ENCODE assay signal across 38 cellular contexts in the genomic region with DNA sequence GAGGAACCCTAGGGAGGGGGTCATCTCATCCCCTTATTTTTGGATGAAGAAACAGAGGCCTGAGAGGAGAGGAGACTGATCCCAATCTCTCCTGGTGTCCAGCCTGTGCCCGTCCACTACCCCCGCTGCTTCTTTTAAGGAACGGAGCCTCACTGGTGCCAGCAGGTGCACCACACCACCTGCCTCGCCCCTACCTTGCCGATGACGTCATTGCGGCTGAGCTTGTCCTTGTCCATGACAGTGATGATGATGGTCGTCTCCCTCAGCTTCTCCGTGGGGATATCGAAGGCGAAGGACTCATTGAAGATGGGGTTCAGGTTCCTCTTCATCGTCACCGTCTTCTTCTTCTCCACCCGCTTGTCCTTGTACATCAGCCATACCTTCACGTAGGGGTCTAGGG. TPM values are rescaled to one million over a fixed set of nuclear protein-coding genes. Genes with fewer than 3 reads are reported as not detected.
"Had no signal": no experiment of that assay in that cellular context is flagged by ENCODE, and none has a peak within 500 bp of the region (broad histone marks: within the 10 kb centered on the region; RNA-seq: fewer than 3 reads in every experiment).

No MANE protein-coding gene starts in this region.

- H3K27ac Mint-ChIP-seq: activated B cell treated with CpG ODN at 0.5 μM for 24 hours; activated CD4-positive, alpha-beta memory T cell treated with anti-CD3 and anti-CD28 coated beads for 36 hours; activated CD4-positive, alpha-beta T cell treated with anti-CD3 and anti-CD28 coated beads, Interleukin-2, amount 10 ng/mL, durations not matched to agents 24 days and 14 days; activated CD8-positive, alpha-beta T cell treated with anti-CD3 and anti-CD28 coated beads for 36 hours; activated naive CD4-positive, alpha-beta T cell treated with anti-CD3 and anti-CD28 coated beads for 36 hours; activated naive CD4-positive, alpha-beta T cell treated with anti-CD3 and anti-CD28 coated beads, Interleukin-2, amount 50 U/mL, for 72 hours; activated naive CD8-positive, alpha-beta T cell treated with anti-CD3 and anti-CD28 coated beads for 36 hours; activated T-cell treated with anti-CD3 and anti-CD28 coated beads, Interleukin-2, amount 50 U/mL, for 72 hours; activated T-helper 1 cell treated with anti-CD3 and anti-CD28 coated beads, Interleukin-12 subunit alpha, Interleukin-12 subunit beta, Interleukin-2, Interleukin-4 antibody, amounts not matched to agents 30 ng/mL and 10 ng/mL and 1 ng/mL, durations not matched to agents 14 hours and 24 hours and 36 hours; activated T-helper 17 cell treated with anti-CD3 and anti-CD28 coated beads, Interleukin-2, amount 50 U/mL, for 72 hours; T-helper 1 cell treated with Interleukin-12 subunit alpha and Interleukin-12 subunit beta and Interleukin-4 antibody, amounts not matched to agents 30 μg/mL and 1 μg/mL, for 36 hours; T-helper 2 cell treated with Interferon-gamma antibody and Interleukin-4, amounts not matched to agents 5 μg/mL and 100 μg/mL, for 36 hours had no signal

- H3K9me3 Mint-ChIP-seq: activated B cell treated with CpG ODN at 0.5 μM for 24 hours; activated CD4-positive, alpha-beta memory T cell treated with anti-CD3 and anti-CD28 coated beads for 36 hours; activated CD4-positive, alpha-beta T cell treated with anti-CD3 and anti-CD28 coated beads, Interleukin-2, amount 10 ng/mL, durations not matched to agents 24 days and 14 days; activated CD8-positive, alpha-beta T cell treated with anti-CD3 and anti-CD28 coated beads for 36 hours; activated naive CD4-positive, alpha-beta T cell treated with anti-CD3 and anti-CD28 coated beads for 36 hours; activated naive CD4-positive, alpha-beta T cell treated with anti-CD3 and anti-CD28 coated beads, Interleukin-2, amount 50 U/mL, for 72 hours; activated naive CD8-positive, alpha-beta T cell treated with anti-CD3 and anti-CD28 coated beads for 36 hours; activated T-cell treated with anti-CD3 and anti-CD28 coated beads, Interleukin-2, amount 50 U/mL, for 4 hours; activated T-cell treated with anti-CD3 and anti-CD28 coated beads, Interleukin-2, amount 50 U/mL, for 72 hours; activated T-helper 1 cell treated with anti-CD3 and anti-CD28 coated beads, Interleukin-12 subunit alpha, Interleukin-12 subunit beta, Interleukin-2, Interleukin-4 antibody, amounts not matched to agents 30 ng/mL and 10 ng/mL and 1 ng/mL, durations not matched to agents 14 hours and 24 hours and 36 hours; activated T-helper 17 cell treated with anti-CD3 and anti-CD28 coated beads, Interleukin-2, amount 50 U/mL, for 72 hours; T-helper 1 cell treated with Interleukin-12 subunit alpha and Interleukin-12 subunit beta and Interleukin-4 antibody, amounts not matched to agents 30 μg/mL and 1 μg/mL, for 36 hours; T-helper 2 cell treated with Interferon-gamma antibody and Interleukin-4, amounts not matched to agents 5 μg/mL and 100 μg/mL, for 36 hours had no signal

- ATAC-seq: activated CD8-positive, alpha-beta T cell treated with anti-CD3 and anti-CD28 coated beads for 36 hours; activated naive CD4-positive, alpha-beta T cell treated with anti-CD3 and anti-CD28 coated beads, Interleukin-2, amount 50 U/mL, for 72 hours; activated T-cell treated with anti-CD3 and anti-CD28 coated beads, Interleukin-2, amount 50 U/mL, for 4 hours; activated T-cell treated with anti-CD3 and anti-CD28 coated beads, Interleukin-2, amount 50 U/mL, for 72 hours; activated T-helper 17 cell treated with anti-CD3 and anti-CD28 coated beads, Interleukin-2, amount 50 U/mL, for 72 hours; body of pancreas had no signal

- H3K36me3 ChIP-seq: adrenal gland, brain microvascular endothelial cell, breast epithelium had no signal

- FAIRE-seq: astrocyte, TTC549 had no signal

- DNase-seq: activated B cell treated with CpG ODN at 0.5 μM for 24 hours; activated CD4-positive, alpha-beta memory T cell treated with anti-CD3 and anti-CD28 coated beads for 36 hours; activated CD4-positive, alpha-beta T cell treated with anti-CD3 and anti-CD28 coated beads for 4 hours; activated CD4-positive, alpha-beta T cell treated with anti-CD3 and anti-CD28 coated beads, Interleukin-2, amount 10 ng/mL, durations not matched to agents 24 days and 14 days; activated CD4-positive, alpha-beta T cell treated with anti-CD3 and anti-CD28 coated beads, Interleukin-2, amount 50 U/mL, for 1 hour; activated CD4-positive, alpha-beta T cell treated with anti-CD3 and anti-CD28 coated beads, Interleukin-2, amount 50 U/mL, for 4 hours; activated CD4-positive, CD25-positive, alpha-beta regulatory T cell treated with anti-CD3 and anti-CD28 coated beads, Interleukin-2, amount 50 U/mL, for 72 hours; activated CD8-positive, alpha-beta memory T cell treated with anti-CD3 and anti-CD28 coated beads, Interleukin-2, amount 50 U/mL, for 4 hours; activated CD8-positive, alpha-beta T cell treated with anti-CD3 and anti-CD28 coated beads for 36 hours; activated effector memory CD4-positive, alpha-beta T cell treated with anti-CD3 and anti-CD28 coated beads, Interleukin-2, amount 50 U/mL, for 16 hours; activated gamma-delta T cell treated with Interleukin-2 at 50 U/mL for 16 hours; activated naive CD4-positive, alpha-beta T cell; activated naive CD4-positive, alpha-beta T cell treated with anti-CD3 and anti-CD28 coated beads for 36 hours; activated naive CD4-positive, alpha-beta T cell treated with anti-CD3 and anti-CD28 coated beads, Interleukin-2, amount 50 U/mL, for 16 hours; activated naive CD8-positive, alpha-beta T cell treated with anti-CD3 and anti-CD28 coated beads for 36 hours; activated T-cell treated with anti-CD3 and anti-CD28 coated beads for 4 hours; activated T-cell treated with anti-CD3 and anti-CD28 coated beads, Interleukin-2, amount 50 U/mL, for 1 hour; activated T-cell treated with anti-CD3 and anti-CD28 coated beads, Interleukin-2, amount 50 U/mL, for 4 hours; activated T-cell treated with anti-CD3 and anti-CD28 coated beads, Interleukin-2, amount 50 U/mL, for 72 hours; adrenal gland; amniotic stem cell; aorta; body of pancreas; brain microvascular endothelial cell; central memory CD4-positive, alpha-beta T cell; T-helper 1 cell; T-helper 2 cell; T-helper 9 cell had no signal

- H3K4me1 Mint-ChIP-seq: activated B cell treated with CpG ODN at 0.5 μM for 24 hours; activated CD4-positive, alpha-beta T cell treated with anti-CD3 and anti-CD28 coated beads, Interleukin-2, amount 10 ng/mL, durations not matched to agents 24 days and 14 days; activated naive CD8-positive, alpha-beta T cell treated with anti-CD3 and anti-CD28 coated beads for 36 hours; activated T-helper 17 cell treated with anti-CD3 and anti-CD28 coated beads, Interleukin-2, amount 50 U/mL, for 72 hours had no signal

- H3K36me3 Mint-ChIP-seq: activated CD4-positive, alpha-beta memory T cell treated with anti-CD3 and anti-CD28 coated beads for 36 hours; activated naive CD4-positive, alpha-beta T cell treated with anti-CD3 and anti-CD28 coated beads, Interleukin-2, amount 50 U/mL, for 72 hours; activated naive CD8-positive, alpha-beta T cell treated with anti-CD3 and anti-CD28 coated beads for 36 hours had no signal

- H3K9me3 ChIP-seq: adrenal gland, body of pancreas, breast epithelium had no signal

- H3K27me3 ChIP-seq: adrenal gland, body of pancreas, breast epithelium had no signal

- H3K4me3 ChIP-seq: adrenal gland, body of pancreas, breast epithelium had no signal

- H3K4me3 Mint-ChIP-seq: activated B cell treated with CpG ODN at 0.5 μM for 24 hours; activated CD4-positive, alpha-beta memory T cell treated with anti-CD3 and anti-CD28 coated beads for 36 hours; activated CD4-positive, alpha-beta T cell treated with anti-CD3 and anti-CD28 coated beads, Interleukin-2, amount 10 ng/mL, durations not matched to agents 24 days and 14 days; activated CD8-positive, alpha-beta T cell treated with anti-CD3 and anti-CD28 coated beads for 36 hours; activated naive CD4-positive, alpha-beta T cell treated with anti-CD3 and anti-CD28 coated beads for 36 hours; activated naive CD8-positive, alpha-beta T cell treated with anti-CD3 and anti-CD28 coated beads for 36 hours; activated T-cell treated with anti-CD3 and anti-CD28 coated beads, Interleukin-2, amount 50 U/mL, for 4 hours; activated T-cell treated with anti-CD3 and anti-CD28 coated beads, Interleukin-2, amount 50 U/mL, for 72 hours; activated T-helper 1 cell treated with anti-CD3 and anti-CD28 coated beads, Interleukin-12 subunit alpha, Interleukin-12 subunit beta, Interleukin-2, Interleukin-4 antibody, amounts not matched to agents 30 ng/mL and 10 ng/mL and 1 ng/mL, durations not matched to agents 14 hours and 24 hours and 36 hours; activated T-helper 17 cell treated with anti-CD3 and anti-CD28 coated beads, Interleukin-2, amount 50 U/mL, for 72 hours; T-helper 1 cell treated with Interleukin-12 subunit alpha and Interleukin-12 subunit beta and Interleukin-4 antibody, amounts not matched to agents 30 μg/mL and 1 μg/mL, for 36 hours; T-helper 2 cell treated with Interferon-gamma antibody and Interleukin-4, amounts not matched to agents 5 μg/mL and 100 μg/mL, for 36 hours had no signal

- H3K4me1 ChIP-seq: breast epithelium had no signal

- H3K27ac ChIP-seq: adrenal gland, body of pancreas, brain microvascular endothelial cell, breast epithelium, VCaP had no signal

RNA-seq across cellular contexts. Expression of gene LRRC10B, which starts 14.3 kb away (rescaled TPM):
- total RNA-seq: activated B cell treated with CpG ODN at 0.5 μM for 24 hours; activated CD4-positive, alpha-beta memory T cell treated with anti-CD3 and anti-CD28 coated beads for 36 hours; activated CD8-positive, alpha-beta memory T cell treated with anti-CD3 and anti-CD28 coated beads for 36 hours; activated CD8-positive, alpha-beta T cell treated with anti-CD3 and anti-CD28 coated beads for 36 hours; activated naive CD4-positive, alpha-beta T cell treated with anti-CD3 and anti-CD28 coated beads for 36 hours; activated naive CD4-positive, alpha-beta T cell treated with anti-CD3 and anti-CD28 coated beads, Interleukin-2, amount 50 U/mL, for 72 hours; activated naive CD8-positive, alpha-beta T cell treated with anti-CD3 and anti-CD28 coated beads for 36 hours; activated T-cell treated with anti-CD3 and anti-CD28 coated beads, Interleukin-2, amount 50 U/mL, for 4 hours; activated T-cell treated with anti-CD3 and anti-CD28 coated beads, Interleukin-2, amount 50 U/mL, for 72 hours; activated T-helper 1 cell treated with anti-CD3 and anti-CD28 coated beads, Interleukin-12 subunit alpha, Interleukin-12 subunit beta, Interleukin-2, Interleukin-4 antibody, amounts not matched to agents 30 ng/mL and 10 ng/mL and 1 ng/mL, durations not matched to agents 14 hours and 24 hours and 36 hours; activated T-helper 17 cell treated with anti-CD3 and anti-CD28 coated beads, Interleukin-2, amount 50 U/mL, for 72 hours had no signal

RNA-seq across cellular contexts. Expression of gene SYT7, which starts 58.0 kb away (rescaled TPM):
- total RNA-seq: activated B cell treated with CpG ODN at 0.5 μM for 24 hours; activated CD4-positive, alpha-beta memory T cell treated with anti-CD3 and anti-CD28 coated beads for 36 hours; activated CD8-positive, alpha-beta T cell treated with anti-CD3 and anti-CD28 coated beads for 36 hours; activated naive CD4-positive, alpha-beta T cell treated with anti-CD3 and anti-CD28 coated beads for 36 hours; activated naive CD4-positive, alpha-beta T cell treated with anti-CD3 and anti-CD28 coated beads, Interleukin-2, amount 50 U/mL, for 72 hours; activated naive CD8-positive, alpha-beta T cell treated with anti-CD3 and anti-CD28 coated beads for 36 hours; activated T-cell treated with anti-CD3 and anti-CD28 coated beads, Interleukin-2, amount 50 U/mL, for 72 hours had no signal
